8 cellular contexts compared by ENCODE assay signal in the genomic region with DNA sequence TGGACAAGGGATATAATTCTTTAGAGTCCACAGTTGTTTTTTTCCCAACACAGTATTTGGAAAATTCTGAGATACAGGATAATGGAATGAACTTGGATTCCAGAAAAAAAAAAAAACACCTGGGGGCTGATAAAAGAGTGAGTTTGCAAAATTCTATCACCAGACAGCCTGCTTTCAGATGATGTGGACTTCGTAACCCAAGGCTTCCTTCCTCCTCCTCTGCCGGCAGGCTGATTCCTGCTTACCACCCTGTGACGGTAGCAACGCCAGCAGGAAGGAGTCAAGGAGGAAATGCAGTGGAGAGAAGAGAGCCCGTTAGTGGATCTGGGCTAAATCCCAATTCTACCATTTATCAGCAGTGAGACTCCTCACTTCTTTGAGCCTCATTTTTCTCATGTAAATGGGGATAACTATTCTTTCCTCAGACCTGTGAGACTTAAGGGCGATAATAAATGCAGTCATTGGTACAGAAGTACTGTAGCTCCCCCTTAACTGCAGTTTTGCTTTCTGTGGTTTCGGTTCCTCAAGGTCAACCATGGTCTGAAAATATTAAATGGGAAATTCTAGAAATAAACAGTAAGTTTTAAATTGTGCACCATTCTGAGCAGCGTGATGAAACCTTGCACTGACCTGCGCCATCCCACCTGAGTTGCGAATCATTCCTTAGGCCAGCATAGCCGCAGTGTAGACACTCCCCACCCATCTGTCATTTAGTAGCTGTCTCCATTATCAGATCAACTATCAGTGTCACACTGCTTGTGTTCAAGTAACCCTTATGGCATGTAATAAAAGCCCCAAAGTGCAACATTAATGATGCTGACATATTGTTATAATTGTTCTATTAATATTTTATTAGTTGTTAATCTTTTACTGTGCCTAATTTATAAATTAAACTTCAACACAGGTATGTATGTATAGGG.
DNase-seq lines count a peak whose midpoint lies in the region; ATAC-seq and TF ChIP-seq lines count a peak whose summit lies in the region.

No MANE protein-coding gene starts in this region.

- no peak for TF ChIP-seq POLR2A in adrenal gland (IDR thresholded peaks at IDR 0.05)

- H3K36me3 ChIP-seq in adrenal gland (replicated peaks in 1 of 2): no peaks in the 10 kb centered on the region

- DNase-seq in CD1c-positive myeloid dendritic cell (ENCODE audit: extremely low spot score): peak; percentile 57
- peak in 5 of 7 donors; percentile 38 to 57 (median 54) for DNase-seq in adrenal gland
- DNase-seq in stimulated activated naive CD4-positive, alpha-beta T cell (lab: John Stamatoyannopoulos, UW): no peak
- no peak for DNase-seq in NCI-H2227 treated with DMSO at 0.1 percent for 48 hours (lab: John Stamatoyannopoulos, UW)
- no peak for DNase-seq in mesenteric fat pad (ENCODE audit: low spot score)
- no peak for DNase-seq in NCI-H69 (lab: John Stamatoyannopoulos, UW)

- H3K9me3 ChIP-seq in adrenal gland (replicated peaks in 1 of 3): no peaks in the 10 kb centered on the region

- no peaks in the 10 kb centered on the region for H3K27me3 ChIP-seq in adrenal gland

- intact Hi-C loops in adrenal gland (cut with DNase I): no loop called here

- H3K4me1 ChIP-seq in adrenal gland (replicated peaks in 1 of 2): peaks cover 0 to 24% of the 10 kb centered on the region in 2 donors

- peak; percentile 91 for ATAC-seq in GM21367 (IDR thresholded peaks at IDR 0.05; ENCODE audit: unreplicated experiment)
- ATAC-seq in HG03378 (IDR thresholded peaks at IDR 0.05; ENCODE audit: unreplicated experiment): peak; percentile 91

- 42 to 46% (median 45%) methylated on average over 11 of the region's 11 CpGs for WGBS in adrenal gland, 4 donors

- peak overlapping the region in 2 of 4 donors; percentile 10 to 41 for H3K4me3 ChIP-seq in adrenal gland

- TF ChIP-seq CTCF in adrenal gland (IDR thresholded peaks at IDR 0.05): no peak

- peak overlapping the region in 3 of 5 donors; percentile 50 to 72 (median 56) for H3K27ac ChIP-seq in adrenal gland

Comparison
In these comparisons a context has a peak if more than half of its experiments do, and no peak if none do; other contexts are left out.
1. DNase-seq: peak in CD1c-positive myeloid dendritic cell (single experiment) and adrenal gland (5 of 7); none in stimulated activated naive CD4-positive, alpha-beta T cell (0 of 6), NCI-H2227 treated with DMSO at 0.1 percent for 48 hours (single experiment), mesenteric fat pad (single experiment) and NCI-H69 (single experiment).